In genomic region chr5:107849118-107849517, GRCh38 we compare ENCODE assay signal across 34 cellular contexts.
A peak's percentile ranks its signal among the peaks of the same experiment; 100 is the strongest.
DNase-seq lines count a peak whose midpoint lies in the region; ATAC-seq, FAIRE-seq and TF ChIP-seq lines count a peak whose summit lies in the region.
"Had no signal": no experiment of that assay in that cellular context is flagged by ENCODE, and none has a peak within 500 bp of the region (broad histone marks: within the 10 kb centered on the region; RNA-seq: fewer than 3 reads in every experiment).

No MANE protein-coding gene starts in this region.

- H3K9ac ChIP-seq in HepG2 (ENCODE audit: insufficient read depth, low read depth, low read length), result no peak overlapping the region
- no peak overlapping the region for H3K9ac ChIP-seq in PC-3 (ENCODE audit: low read length)
- H3K9ac ChIP-seq: BLaER1; BLaER1 treated with 17β-estradiol and CSF1 and Interleukin-3, amounts not matched to agents 10 nM and 100 nM had no signal

- 1% methylated on average over 5 of the region's 5 CpGs for WGBS in HepG2 (ENCODE audit: low lambda C conversion rate)
- WGBS in right lobe of liver (ENCODE audit: insufficient coverage, low coverage, low lambda C conversion rate, missing lambda C conversion rate), result 70% methylated on average over 5 of the region's 5 CpGs

- H3K4me1 ChIP-seq in HepG2 (ENCODE audit: insufficient read depth, low read length) (no peaks in the 10 kb centered on the region), right lobe of liver (no peaks in the 10 kb centered on the region), PC-3 (ENCODE audit: insufficient read depth, low read length) (peaks cover 13% of the 10 kb centered on the region)
- H3K4me1 ChIP-seq: A549; BE2C; BLaER1; BLaER1 treated with 17β-estradiol and CSF1 and Interleukin-3, amounts not matched to agents 10 nM and 100 nM; Caco-2 had no signal

- no peak overlapping the region for H3K4me2 ChIP-seq in HepG2 (ENCODE audit: low read depth, low read length)
- H3K4me2 ChIP-seq in PC-3 (ENCODE audit: low read length), result peak overlapping the region; percentile 37
- H3K4me2 ChIP-seq: A549; BLaER1; BLaER1 treated with 17β-estradiol and CSF1 and Interleukin-3, amounts not matched to agents 10 nM and 100 nM had no signal

- H3K9me3 ChIP-seq in HepG2 (ENCODE audit: low read length) (no peaks in the 10 kb centered on the region), right lobe of liver (no peaks in the 10 kb centered on the region), PC-3 (ENCODE audit: low read length) (no peaks in the 10 kb centered on the region)
- H3K9me3 ChIP-seq: A549; BE2C; BLaER1; BLaER1 treated with 17β-estradiol and CSF1 and Interleukin-3, amounts not matched to agents 10 nM and 100 nM; Caco-2 had no signal

- no peak overlapping the region for H3K4me3 Mint-ChIP-seq in effector memory CD8-positive, alpha-beta T cell
- H3K4me3 Mint-ChIP-seq: B cell; CD14-positive monocyte; CD4-positive, alpha-beta memory T cell; CD4-positive, alpha-beta T cell; CD4-positive, CD25-positive, alpha-beta regulatory T cell; CD8-positive, alpha-beta memory T cell; CD8-positive, alpha-beta T cell had no signal

- TF ChIP-seq EP300 in HepG2 (IDR thresholded peaks at IDR 0.05; ENCODE audit: low read depth in 2 of 2, low read length in 2 of 2) (no peak), HepG2 (CRISPR knock-in tag; IDR thresholded peaks at IDR 0.05; ENCODE audit: borderline replicate concordance) (no peak)

- H2AFZ ChIP-seq in HepG2 (ENCODE audit: low read length), result no peak overlapping the region
- H2AFZ ChIP-seq in PC-3 (ENCODE audit: low read length), result no peak overlapping the region

- no peaks in the 10 kb centered on the region for H3K27me3 ChIP-seq in HepG2 (ENCODE audit: control insufficient read depth in 1 of 2, insufficient read depth in 2 of 2, low read length in 2 of 2)
- H3K27me3 ChIP-seq in right lobe of liver, result no peaks in the 10 kb centered on the region
- no peaks in the 10 kb centered on the region; the same call in 1 of the 2 replicates for H3K27me3 ChIP-seq in PC-3 (ENCODE audit: low read length)
- H3K27me3 ChIP-seq: BE2C; BLaER1; BLaER1 treated with 17β-estradiol and CSF1 and Interleukin-3, amounts not matched to agents 10 nM and 100 nM had no signal

- CTCF ChIA-PET in HepG2 (lab: Yijun Ruan, JAX; ENCODE audit: low intra/inter-chr PET ratio, low total read pairs) (no interaction called here), HEK293T (lab: Yijun Ruan, JAX) (no interaction called here), PC-3 (lab: Charles Lee) (no interaction called here)

- no peak for DNase-seq in HepG2 (ENCODE audit: low spot score)
- no peak for DNase-seq in right lobe of liver
- no peak for DNase-seq in HEK293T (ENCODE audit: extremely low spot score)
- peak; percentile 52 for DNase-seq in PC-3
- no peak for DNase-seq in effector memory CD8-positive, alpha-beta T cell
- DNase-seq in HPDE6-E6E7 (ENCODE audit: extremely low spot score), result no peak
- DNase-seq: 8988T; ACHN; AML-193; BE2C; C1 segment of cervical spinal cord; Caco-2; Calu3; CD4-positive, alpha-beta memory T cell; CD4-positive, alpha-beta T cell; CD4-positive, CD25-positive, alpha-beta regulatory T cell; CD8-positive, alpha-beta memory T cell; CD8-positive, alpha-beta T cell; COR-L47; DMS 273 treated with DMSO at 0.1 percent for 48 hours; DMS153; DMS53; DMS79; DMS79 treated with DMSO at 0.1 percent for 48 hours; DND-41; EL had no signal

- BruUV-seq in HepG2 (replicated peaks; lab: Mats Ljungman, UMichigan), result no TSS peak
- no TSS peak for BruUV-seq in PC-3 (replicated peaks; lab: Mats Ljungman, UMichigan)

- no peaks in the 10 kb centered on the region for H3K36me3 ChIP-seq in HepG2 (replicated peaks in 1 of 2; ENCODE audit: control insufficient read depth in 1 of 2, insufficient read depth in 2 of 2, low read length in 2 of 2)
- H3K36me3 ChIP-seq in right lobe of liver, result no peaks in the 10 kb centered on the region
- no peaks in the 10 kb centered on the region for H3K36me3 ChIP-seq in PC-3 (ENCODE audit: low read depth, low read length)
- H3K36me3 ChIP-seq: BE2C; BLaER1; BLaER1 treated with 17β-estradiol and CSF1 and Interleukin-3, amounts not matched to agents 10 nM and 100 nM had no signal

- no peaks in the 10 kb centered on the region for H3F3A ChIP-seq in PC-3 (ENCODE audit: low read length, unreplicated experiment)

- in situ Hi-C loops in HepG2 (cut with HindIII; ENCODE audit: extremely low pct_ligation_motif_present, low pct_unique_long_range_greater_than_20kb), result no loop called here

- TF ChIP-seq RAD21 in HepG2 (CRISPR knock-in tag; IDR thresholded peaks at IDR 0.05), result no peak

- H3K4me3 ChIP-seq in HepG2 (replicated peaks in 1 of 3; ENCODE audit: insufficient read depth in 1 of 3, low read depth in 2 of 3, low read length in 3 of 3) (no peak overlapping the region), right lobe of liver (no peak overlapping the region), PC-3 (ENCODE audit: low read length) (no peak overlapping the region)
- H3K4me3 ChIP-seq: A549; BLaER1; BLaER1 treated with 17β-estradiol and CSF1 and Interleukin-3, amounts not matched to agents 10 nM and 100 nM had no signal

- no peaks in the 10 kb centered on the region for H3K79me2 ChIP-seq in HepG2 (ENCODE audit: insufficient read depth, low read length)
- no peaks in the 10 kb centered on the region for H3K79me2 ChIP-seq in PC-3 (ENCODE audit: low read length)

- POLR2A ChIA-PET in HepG2 (lab: Yijun Ruan, JAX), result no interaction called here
- POLR2A ChIA-PET in HEK293T (lab: Yijun Ruan, JAX), result no interaction called here
- POLR2A ChIA-PET in PC-3 (lab: Charles Lee; ENCODE audit: unreplicated experiment), result no interaction called here

- FAIRE-seq in HepG2 (lab: Jason Lieb, UNC), result no peak
- FAIRE-seq: A204.1, A549 had no signal

- H3K36me3 Mint-ChIP-seq in effector memory CD8-positive, alpha-beta T cell (ENCODE audit: insufficient read depth), result no peaks in the 10 kb centered on the region
- H3K36me3 Mint-ChIP-seq: CD14-positive monocyte; CD4-positive, alpha-beta memory T cell; CD4-positive, CD25-positive, alpha-beta regulatory T cell; CD8-positive, alpha-beta memory T cell; CD8-positive, alpha-beta T cell had no signal

- no peak for TF ChIP-seq POLR2A in HepG2 (IDR thresholded peaks at IDR 0.05; ENCODE audit: insufficient read depth in 1 of 2, low read depth in 2 of 2, low read length in 2 of 2)
- no peak for TF ChIP-seq POLR2A in right lobe of liver (IDR thresholded peaks at IDR 0.05)

- peaks cover 0 to 7% of the 10 kb centered on the region in 2 donors for H3K27me3 Mint-ChIP-seq in effector memory CD8-positive, alpha-beta T cell
- H3K27me3 Mint-ChIP-seq: B cell; CD4-positive, alpha-beta T cell had no signal

- H3K4me1 Mint-ChIP-seq in effector memory CD8-positive, alpha-beta T cell (ENCODE audit: low read depth in 2 of 2), result no peaks in the 10 kb centered on the region
- H3K4me1 Mint-ChIP-seq: B cell; CD14-positive monocyte; CD4-positive, alpha-beta memory T cell; CD4-positive, CD25-positive, alpha-beta regulatory T cell; CD8-positive, alpha-beta memory T cell had no signal

- intact Hi-C loops in HepG2 (cut with micrococcal nuclease; ENCODE audit: unreplicated experiment), result no loop called here
- intact Hi-C loops in right lobe of liver (cut with DNase I), result no loop called here
- intact Hi-C loops in PC-3 (cut with micrococcal nuclease), result no loop called here

- no peak for TF ChIP-seq CTCF in HepG2 (CRISPR knock-in tag; IDR thresholded peaks at IDR 0.05)
- TF ChIP-seq CTCF in right lobe of liver (IDR thresholded peaks at IDR 0.05), result no peak
- TF ChIP-seq CTCF in PC-3 (conservative IDR thresholded peaks at IDR 0.05; ENCODE audit: low read depth, low read length), result no peak

- H3K27ac ChIP-seq in HepG2 (ENCODE audit: extremely low read length, insufficient read depth, low read length) (no peak overlapping the region), right lobe of liver (no peak overlapping the region), PC-3 (ENCODE audit: low read length) (peak overlapping the region; percentile 43)
- H3K27ac ChIP-seq: 22Rv1; A549; BLaER1; BLaER1 treated with 17β-estradiol and CSF1 and Interleukin-3, amounts not matched to agents 10 nM and 100 nM; C4-2B had no signal

- no peaks in the 10 kb centered on the region for H4K20me1 ChIP-seq in HepG2 (ENCODE audit: insufficient read depth, low read length)
- H4K20me1 ChIP-seq in PC-3 (ENCODE audit: low read length), result no peaks in the 10 kb centered on the region
- H4K20me1 ChIP-seq: BLaER1; BLaER1 treated with 17β-estradiol and CSF1 and Interleukin-3, amounts not matched to agents 10 nM and 100 nM had no signal

- no peak for ATAC-seq in HepG2
- no peak for ATAC-seq in right lobe of liver
- ATAC-seq in PC-3, result peak; percentile 43
- no peak for ATAC-seq in effector memory CD8-positive, alpha-beta T cell (replicated peaks)
- ATAC-seq: A549; CD8-positive, alpha-beta T cell had no signal

- no peaks in the 10 kb centered on the region for H3K9me2 ChIP-seq in PC-3 (replicated peaks; ENCODE audit: low read length)

- no peak overlapping the region for H3K27ac Mint-ChIP-seq in effector memory CD8-positive, alpha-beta T cell
- H3K27ac Mint-ChIP-seq: B cell; CD14-positive monocyte; CD4-positive, alpha-beta memory T cell; CD4-positive, alpha-beta T cell; CD4-positive, CD25-positive, alpha-beta regulatory T cell; CD8-positive, alpha-beta memory T cell; CD8-positive, alpha-beta T cell had no signal

- H3K9me3 Mint-ChIP-seq in effector memory CD8-positive, alpha-beta T cell, result no peaks in the 10 kb centered on the region
- H3K9me3 Mint-ChIP-seq: CD4-positive, alpha-beta T cell had no signal

TF ChIP-seq in HepG2, 621 proteins besides CTCF, POLR2A, EP300 and RAD21 (continues in another document):
- TF ChIP-seq ZNF33B (CRISPR knock-in tag; IDR thresholded peaks at IDR 0.05), result no peak

TF ChIP-seq in HEK293T, 16 proteins besides CTCF, POLR2A, EP300 and RAD21:
- TF ChIP-seq FOXA1 (IDR thresholded peaks at IDR 0.05) (no peak), ELF4 (IDR thresholded peaks at IDR 0.05) (peak; percentile 61; the same call in 1 of the 2 replicates), NFRKB (IDR thresholded peaks at IDR 0.05) (no peak)
